Comparison of ENCODE assay signal across 8 cellular contexts in genomic region chr1:24503003-24503751, GRCh38. TPM values are rescaled to one million over a fixed set of nuclear protein-coding genes. Genes with fewer than 3 reads are reported as not detected.
DNase-seq lines count a peak whose midpoint lies in the region; FAIRE-seq and TF ChIP-seq lines count a peak whose summit lies in the region.

No MANE protein-coding gene starts in this region.

- H3K4me1 Mint-ChIP-seq in CD4-positive, alpha-beta memory T cell = peaks cover 45 to 84% (median 60%) of the 10 kb centered on the region in 4 donors

- H3K4me2 ChIP-seq in hepatocyte = peak overlapping the region; percentile 93

- H3K9me3 ChIP-seq in CD4-positive, alpha-beta memory T cell (ENCODE audit: control insufficient read depth in 1 of 2, low read length in 2 of 2) = no peaks in the 10 kb centered on the region
- H3K9me3 ChIP-seq in hepatocyte (ENCODE audit: low read depth) (no peaks in the 10 kb centered on the region), small intestine (ENCODE audit: control insufficient read depth, low read depth) (no peaks in the 10 kb centered on the region)

- H4K20me1 ChIP-seq in hepatocyte (ENCODE audit: insufficient read depth, poor library complexity, severe bottlenecking) = no peaks in the 10 kb centered on the region

- peak overlapping the region; percentile 93 for H3K27ac ChIP-seq in CD4-positive, alpha-beta memory T cell (ENCODE audit: low read depth, low read length)
- H3K27ac ChIP-seq in hepatocyte (peak overlapping the region; percentile 94), small intestine (ENCODE audit: low read depth in 1 of 2, low read length in 1 of 2) (peak overlapping the region; percentile 68 to 94)

- H3K27me3 ChIP-seq in CD4-positive, alpha-beta memory T cell (ENCODE audit: insufficient read depth, low read length) = no peaks in the 10 kb centered on the region
- H3K27me3 ChIP-seq in hepatocyte = no peaks in the 10 kb centered on the region
- no peaks in the 10 kb centered on the region for H3K27me3 ChIP-seq in small intestine (ENCODE audit: control insufficient read depth in 2 of 2, insufficient read depth in 2 of 2, low read length in 2 of 2)

- intact Hi-C loops in CD4-positive, alpha-beta memory T cell (cut with micrococcal nuclease) = loop anchor here (2.0 to 10.0 kb wide), 5 partner anchors 36 to 422 kb away; partner anchors contain the start of genes CLIC4 and SRRM1

- no peaks in the 10 kb centered on the region for H3K36me3 ChIP-seq in CD4-positive, alpha-beta memory T cell (ENCODE audit: insufficient read depth, low read length)
- H3K36me3 ChIP-seq in hepatocyte (replicated peaks; ENCODE audit: insufficient read depth, low read depth) (no peaks in the 10 kb centered on the region), small intestine (ENCODE audit: control insufficient read depth in 2 of 2, insufficient read depth in 2 of 2, low read length in 2 of 2) (no peaks in the 10 kb centered on the region)

- H3K36me3 Mint-ChIP-seq in CD4-positive, alpha-beta memory T cell = peaks cover 25 to 31% of the 10 kb centered on the region in 2 donors

- peaks cover 72% of the 10 kb centered on the region for H3K4me1 ChIP-seq in CD4-positive, alpha-beta memory T cell (ENCODE audit: insufficient read depth, low read length)
- H3K4me1 ChIP-seq in hepatocyte (ENCODE audit: insufficient read depth) (no peaks in the 10 kb centered on the region), small intestine (ENCODE audit: control insufficient read depth in 2 of 2, insufficient read depth in 1 of 2, low read depth in 1 of 2, low read length in 1 of 2) (peaks cover 3 to 5% of the 10 kb centered on the region in 2 donors)

- H3K27me3 Mint-ChIP-seq in CD4-positive, alpha-beta memory T cell = no peaks in the 10 kb centered on the region

- no peaks in the 10 kb centered on the region for H3K9me2 ChIP-seq in hepatocyte (replicated peaks; ENCODE audit: insufficient read depth)

- POLR2A ChIA-PET in CD4-positive, alpha-beta memory T cell (lab: Charles Lee; ENCODE audit: partially characterized antibody) = interaction anchor here (0.7 to 16.6 kb wide), 29 partner anchors 8 to 426 kb away, joined by 3 to 459 read pairs (median 6); partner anchors contain the start of genes NIPAL3 and STPG1

- 4% methylated on average over 32 of the region's 61 CpGs for WGBS in hepatocyte (ENCODE audit: low lambda C conversion rate, missing lambda C conversion rate)
- WGBS in small intestine, 3 donors = 1 to 3% (median 1%) methylated on average over 45 to 58 of the region's 61 CpGs

- peak overlapping the region; percentile 96 to 100 (median 99) for H3K4me3 Mint-ChIP-seq in CD4-positive, alpha-beta memory T cell

- no peak for FAIRE-seq in small intestine (lab: Jason Lieb, UNC)

- CTCF ChIA-PET in CD4-positive, alpha-beta memory T cell (lab: Charles Lee; ENCODE audit: partially characterized antibody) = interaction anchor here (0.8 to 6.6 kb wide), 15 partner anchors 11 to 90 kb away, joined by 3 to 55 read pairs (median 8); partner anchors contain the start of gene NIPAL3

- peak overlapping the region; percentile 83 to 84 for H3K4me3 ChIP-seq in CD4-positive, alpha-beta memory T cell (ENCODE audit: low read length in 2 of 2)
- H3K4me3 ChIP-seq in hepatocyte (peak overlapping the region; percentile 46), small intestine (ENCODE audit: low read depth in 1 of 2, low read length in 2 of 2) (peak overlapping the region; percentile 57 to 89)

- H3K9me3 Mint-ChIP-seq in CD4-positive, alpha-beta memory T cell = peaks cover 0 to 4% (median 0%) of the 10 kb centered on the region in 8 donors

- peak in 2 of 5 donors; percentile 46 to 60 for DNase-seq in CD4-positive, alpha-beta memory T cell
- DNase-seq in HPDE6-E6E7 (ENCODE audit: extremely low spot score) (peak; percentile 31), hepatocyte (ENCODE audit: low spot score) (peak; percentile 25), small intestine (peak; percentile 30), cerebellum (ENCODE audit: low spot score) (no peak), NOMO-1 (lab: John Stamatoyannopoulos, UW; ENCODE audit: unreplicated experiment in 2 of 2) (no peak), SKM-1 treated with dmso at 0.1 percent for 144 hours (lab: John Stamatoyannopoulos, UW; ENCODE audit: unreplicated experiment) (no peak)
- DNase-seq in activated naive CD4-positive, alpha-beta T cell treated with anti-CD3 and anti-CD28 coated beads, Interleukin-2, amount 50 U/mL, for 16 hours = peak; percentile 28

- H2AFZ ChIP-seq in hepatocyte = peak overlapping the region; percentile 85

- H3K27ac Mint-ChIP-seq in CD4-positive, alpha-beta memory T cell = peak overlapping the region; percentile 92 to 99 (median 98)

- peaks cover 23% of the 10 kb centered on the region for H3K79me2 ChIP-seq in hepatocyte

- TF ChIP-seq CTCF in hepatocyte (IDR thresholded peaks at IDR 0.05; ENCODE audit: poor library complexity) = no peak

RNA-seq across cellular contexts. Expression of gene RCAN3, which starts 0.5 kb away (rescaled TPM):
- total RNA-seq in CD4-positive, alpha-beta memory T cell = 100 to 1,000 TPM; 171 to 178 TPM
- 100 to 1,000 TPM; 112 to 123 TPM for polyA plus RNA-seq in CD4-positive, alpha-beta memory T cell
- total RNA-seq in hepatocyte = 9.0 and 10.1 TPM in 2 replicates
- polyA plus RNA-seq in hepatocyte = 6.2 and 6.4 TPM in 2 replicates
- polyA plus RNA-seq in small intestine = 1 to 10 TPM; 1.9 to 5.1 (median 3.4) TPM
- 24.1 TPM for total RNA-seq in cerebellum

RNA-seq across cellular contexts. Expression of gene NCMAP, which starts 52.7 kb away (rescaled TPM):
- total RNA-seq in CD4-positive, alpha-beta memory T cell = not detected
- polyA plus RNA-seq in CD4-positive, alpha-beta memory T cell = under 1 TPM; 0.10 to 0.12 TPM
- total RNA-seq in hepatocyte (6.3 and 8.1 TPM in 2 replicates), cerebellum (0.09 TPM)
- polyA plus RNA-seq in hepatocyte (2.7 and 3.5 TPM in 2 replicates), small intestine (1 to 10 TPM in 2 of 3 donors, under 1 TPM in 1; 0.81 to 4.7 (median 1.3) TPM)

Comparison
In these comparisons a context has a peak if more than half of its experiments do, and no peak if none do; other contexts are left out.
1. DNase-seq: peak in HPDE6-E6E7 (single experiment), activated naive CD4-positive, alpha-beta T cell treated with anti-CD3 and anti-CD28 coated beads, Interleukin-2, amount 50 U/mL, for 16 hours (single experiment), hepatocyte (single experiment) and small intestine (single experiment); none in cerebellum (single experiment), NOMO-1 (0 of 2) and SKM-1 treated with dmso at 0.1 percent for 144 hours (single experiment).
2. Peak in every context shown above with its lines, with median percentiles within 50 percentile points of each other: H3K27ac ChIP-seq and H3K4me3 ChIP-seq.